In the genomic region with DNA sequence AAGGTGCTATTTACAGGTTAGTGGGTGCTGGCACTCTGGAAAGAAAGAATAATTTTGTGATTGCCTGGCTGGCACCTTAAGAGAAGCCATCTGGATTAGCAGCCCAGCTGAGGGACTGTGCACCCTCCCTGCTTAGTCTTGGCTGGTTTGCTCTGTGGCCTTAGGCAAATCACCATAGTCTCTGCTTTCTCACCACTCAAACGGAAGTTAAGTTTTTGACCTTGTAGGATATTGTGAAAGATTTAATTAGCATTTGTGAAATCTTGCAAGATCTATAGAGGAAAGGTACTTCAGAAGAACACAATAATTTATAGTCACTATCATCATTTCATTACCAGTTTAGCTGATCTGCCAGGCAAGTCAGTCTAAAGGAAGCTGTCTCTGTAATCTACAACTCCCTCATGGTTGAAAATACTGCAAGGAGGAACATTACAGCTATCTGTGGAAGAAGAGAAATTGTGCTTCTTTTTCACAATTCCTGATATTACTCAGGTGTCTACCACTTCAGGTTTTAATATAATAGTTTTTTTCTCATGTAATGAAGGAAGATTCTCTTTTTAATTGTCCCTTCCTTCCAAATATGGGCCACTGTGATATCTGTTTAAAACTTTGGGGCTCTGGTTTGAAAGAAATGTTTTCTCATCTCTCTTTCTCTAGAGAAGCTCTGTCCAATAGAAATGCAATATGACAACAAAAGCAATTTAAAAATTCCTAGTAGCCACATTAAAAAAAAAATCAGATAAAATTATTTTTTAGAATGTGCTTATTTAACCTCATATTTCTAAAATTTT, we compare ENCODE assay signal across 10 cellular contexts.
A peak's percentile ranks its signal among the peaks of the same experiment; 100 is the strongest.
DNase-seq lines count a peak whose midpoint lies in the region; ATAC-seq and TF ChIP-seq lines count a peak whose summit lies in the region.
"Had no signal": no experiment of that assay in that cellular context is flagged by ENCODE, and none has a peak within 500 bp of the region (broad histone marks: within the 10 kb centered on the region; RNA-seq: fewer than 3 reads in every experiment).

No MANE protein-coding gene starts in this region.

- in situ Hi-C loops in GM18951 (cut with MboI; ENCODE audit: low sequenced_read_pairs, unreplicated experiment) = no loop called here

- ATAC-seq in HG02588 (IDR thresholded peaks at IDR 0.05; ENCODE audit: unreplicated experiment) (peak; percentile 76), natural killer cell (peak; percentile 80 to 89 (median 80))

- no peaks in the 10 kb centered on the region for H3K36me3 Mint-ChIP-seq in natural killer cell
- no peaks in the 10 kb centered on the region for H3K36me3 Mint-ChIP-seq in T-helper 2 cell treated with Interferon-gamma antibody and Interleukin-4, amounts not matched to agents 5 μg/mL and 100 μg/mL, for 36 hours (ENCODE audit: low read depth)

- H3K4me3 Mint-ChIP-seq in natural killer cell = peak overlapping the region; percentile 35
- H3K4me3 Mint-ChIP-seq in T-helper 2 cell treated with Interferon-gamma antibody and Interleukin-4, amounts not matched to agents 5 μg/mL and 100 μg/mL, for 36 hours = no peak overlapping the region

- H3K27me3 Mint-ChIP-seq in natural killer cell (ENCODE audit: low read depth in 2 of 2) = peaks cover 23 to 31% of the 10 kb centered on the region in 2 donors
- H3K27me3 Mint-ChIP-seq in T-helper 2 cell treated with Interferon-gamma antibody and Interleukin-4, amounts not matched to agents 5 μg/mL and 100 μg/mL, for 36 hours (ENCODE audit: low read depth) = peaks cover 56% of the 10 kb centered on the region

- H3K27ac ChIP-seq in HL-60 (replicated peaks) = peak overlapping the region; percentile 37
- H3K27ac ChIP-seq: epithelial cell of prostate had no signal

- DNase-seq in HL-60 (ENCODE audit: low read depth in 1 of 2, low spot score in 1 of 2) = peak; percentile 70 to 75
- DNase-seq in natural killer cell = no peak
- no peak for DNase-seq in SHP77 treated with DMSO at 0.1 percent for 48 hours (lab: John Stamatoyannopoulos, UW)
- DNase-seq in A172 (ENCODE audit: low spot score) = no peak
- DNase-seq in superior temporal gyrus (ENCODE audit: extremely low spot score) = no peak
- DNase-seq in T-helper 2 cell treated with Interferon-gamma antibody and Interleukin-4, amounts not matched to agents 5 μg/mL and 100 μg/mL, for 36 hours (ENCODE audit: low spot score) = no peak

- H3K4me3 ChIP-seq in HL-60 (replicated peaks; ENCODE audit: insufficient read depth, low read length) = no peak overlapping the region
- H3K4me3 ChIP-seq: lung had no signal

- TF ChIP-seq CTCF in HL-60 (IDR thresholded peaks at IDR 0.05; ENCODE audit: insufficient read depth, low read length) = no peak
- no peak for TF ChIP-seq CTCF in natural killer cell (IDR thresholded peaks at IDR 0.05)

- peak overlapping the region in 1 of 2 donors; percentile 51 for H3K27ac Mint-ChIP-seq in natural killer cell
- no peak overlapping the region for H3K27ac Mint-ChIP-seq in T-helper 2 cell treated with Interferon-gamma antibody and Interleukin-4, amounts not matched to agents 5 μg/mL and 100 μg/mL, for 36 hours

- no peaks in the 10 kb centered on the region for H3K27me3 ChIP-seq in HL-60 (ENCODE audit: insufficient read depth, poor library complexity, severe bottlenecking)

- peaks cover 34 to 35% of the 10 kb centered on the region in 2 donors for H3K4me1 Mint-ChIP-seq in natural killer cell
- peaks cover 6% of the 10 kb centered on the region for H3K4me1 Mint-ChIP-seq in T-helper 2 cell treated with Interferon-gamma antibody and Interleukin-4, amounts not matched to agents 5 μg/mL and 100 μg/mL, for 36 hours (ENCODE audit: low read depth)

- TF ChIP-seq POLR2A in GM18951 (IDR thresholded peaks at IDR 0.05; ENCODE audit: extremely low read depth, insufficient read depth, insufficient read length) = peak; percentile 46

- intact Hi-C loops in natural killer cell (cut with micrococcal nuclease) = no loop called here

- H3K9me3 Mint-ChIP-seq in natural killer cell = no peaks in the 10 kb centered on the region
- no peaks in the 10 kb centered on the region for H3K9me3 Mint-ChIP-seq in T-helper 2 cell treated with Interferon-gamma antibody and Interleukin-4, amounts not matched to agents 5 μg/mL and 100 μg/mL, for 36 hours

Comparison
In these comparisons a context has a peak if more than half of its experiments do, and no peak if none do; other contexts are left out.
1. DNase-seq: peak in HL-60 (2 of 2); none in natural killer cell (single experiment), SHP77 treated with DMSO at 0.1 percent for 48 hours (single experiment), A172 (single experiment), superior temporal gyrus (single experiment) and T-helper 2 cell treated with Interferon-gamma antibody and Interleukin-4, amounts not matched to agents 5 μg/mL and 100 μg/mL, for 36 hours (single experiment).